32 cellular contexts compared by ENCODE assay signal in the genomic region with DNA sequence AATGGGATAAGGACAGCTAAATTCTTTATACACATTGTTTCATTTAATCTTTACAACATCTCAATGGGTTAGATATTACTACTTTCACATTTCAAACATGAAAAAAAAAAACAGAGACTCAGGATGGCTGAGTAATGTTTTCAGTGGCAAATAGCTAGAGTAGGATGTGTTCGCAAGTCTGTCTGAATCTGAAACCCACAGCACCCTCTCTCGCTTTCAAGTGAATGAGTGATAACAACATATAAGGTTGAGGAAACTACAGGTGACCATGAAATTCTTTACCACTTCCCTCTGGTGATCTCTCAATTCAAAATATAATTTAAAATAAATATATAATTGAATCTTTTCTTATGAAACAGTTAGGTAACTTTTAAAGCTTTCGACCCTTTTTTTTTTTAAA.
"Had no signal": no experiment of that assay in that cellular context is flagged by ENCODE, and none has a peak within 500 bp of the region (broad histone marks: within the 10 kb centered on the region; RNA-seq: fewer than 3 reads in every experiment).

No MANE protein-coding gene starts in this region.

- H3K36me3 ChIP-seq: adrenal gland, brain microvascular endothelial cell, breast epithelium had no signal

- H3K27ac ChIP-seq: adrenal gland, body of pancreas, brain microvascular endothelial cell, breast epithelium, VCaP had no signal

- H3K4me1 ChIP-seq: adrenal gland, body of pancreas, breast epithelium had no signal

- H3K36me3 Mint-ChIP-seq: activated CD4-positive, alpha-beta memory T cell treated with anti-CD3 and anti-CD28 coated beads for 36 hours; activated naive CD4-positive, alpha-beta T cell treated with anti-CD3 and anti-CD28 coated beads, Interleukin-2, amount 50 U/mL, for 72 hours; activated naive CD8-positive, alpha-beta T cell treated with anti-CD3 and anti-CD28 coated beads for 36 hours had no signal

- ATAC-seq: activated CD8-positive, alpha-beta T cell treated with anti-CD3 and anti-CD28 coated beads for 36 hours; activated naive CD4-positive, alpha-beta T cell treated with anti-CD3 and anti-CD28 coated beads, Interleukin-2, amount 50 U/mL, for 72 hours; activated T-cell treated with anti-CD3 and anti-CD28 coated beads, Interleukin-2, amount 50 U/mL, for 4 hours; activated T-cell treated with anti-CD3 and anti-CD28 coated beads, Interleukin-2, amount 50 U/mL, for 72 hours; activated T-helper 17 cell treated with anti-CD3 and anti-CD28 coated beads, Interleukin-2, amount 50 U/mL, for 72 hours; body of pancreas had no signal

- DNase-seq: activated B cell treated with CpG ODN at 0.5 μM for 24 hours; activated CD4-positive, alpha-beta memory T cell treated with anti-CD3 and anti-CD28 coated beads for 36 hours; activated CD4-positive, alpha-beta T cell treated with anti-CD3 and anti-CD28 coated beads for 4 hours; activated CD4-positive, alpha-beta T cell treated with anti-CD3 and anti-CD28 coated beads, Interleukin-2, amount 10 ng/mL, durations not matched to agents 24 days and 14 days; activated CD4-positive, alpha-beta T cell treated with anti-CD3 and anti-CD28 coated beads, Interleukin-2, amount 50 U/mL, for 1 hour; activated CD4-positive, alpha-beta T cell treated with anti-CD3 and anti-CD28 coated beads, Interleukin-2, amount 50 U/mL, for 4 hours; activated CD4-positive, CD25-positive, alpha-beta regulatory T cell treated with anti-CD3 and anti-CD28 coated beads, Interleukin-2, amount 50 U/mL, for 72 hours; activated CD8-positive, alpha-beta memory T cell treated with anti-CD3 and anti-CD28 coated beads, Interleukin-2, amount 50 U/mL, for 4 hours; activated CD8-positive, alpha-beta T cell treated with anti-CD3 and anti-CD28 coated beads for 36 hours; activated effector memory CD4-positive, alpha-beta T cell treated with anti-CD3 and anti-CD28 coated beads, Interleukin-2, amount 50 U/mL, for 16 hours; activated gamma-delta T cell treated with Interleukin-2 at 50 U/mL for 16 hours; activated naive CD4-positive, alpha-beta T cell; activated naive CD4-positive, alpha-beta T cell treated with anti-CD3 and anti-CD28 coated beads for 36 hours; activated naive CD4-positive, alpha-beta T cell treated with anti-CD3 and anti-CD28 coated beads, Interleukin-2, amount 50 U/mL, for 16 hours; activated naive CD8-positive, alpha-beta T cell treated with anti-CD3 and anti-CD28 coated beads for 36 hours; activated T-cell treated with anti-CD3 and anti-CD28 coated beads for 4 hours; activated T-cell treated with anti-CD3 and anti-CD28 coated beads, Interleukin-2, amount 50 U/mL, for 1 hour; activated T-cell treated with anti-CD3 and anti-CD28 coated beads, Interleukin-2, amount 50 U/mL, for 4 hours; activated T-cell treated with anti-CD3 and anti-CD28 coated beads, Interleukin-2, amount 50 U/mL, for 72 hours; adrenal gland; amniotic stem cell; aorta; body of pancreas; brain microvascular endothelial cell; central memory CD4-positive, alpha-beta T cell; T-helper 9 cell had no signal

- H3K4me3 ChIP-seq: adrenal gland, body of pancreas, breast epithelium had no signal

- H3K4me3 Mint-ChIP-seq: activated B cell treated with CpG ODN at 0.5 μM for 24 hours; activated CD4-positive, alpha-beta memory T cell treated with anti-CD3 and anti-CD28 coated beads for 36 hours; activated CD4-positive, alpha-beta T cell treated with anti-CD3 and anti-CD28 coated beads, Interleukin-2, amount 10 ng/mL, durations not matched to agents 24 days and 14 days; activated CD8-positive, alpha-beta T cell treated with anti-CD3 and anti-CD28 coated beads for 36 hours; activated naive CD4-positive, alpha-beta T cell treated with anti-CD3 and anti-CD28 coated beads for 36 hours; activated naive CD8-positive, alpha-beta T cell treated with anti-CD3 and anti-CD28 coated beads for 36 hours; activated T-cell treated with anti-CD3 and anti-CD28 coated beads, Interleukin-2, amount 50 U/mL, for 4 hours; activated T-cell treated with anti-CD3 and anti-CD28 coated beads, Interleukin-2, amount 50 U/mL, for 72 hours; activated T-helper 1 cell treated with anti-CD3 and anti-CD28 coated beads, Interleukin-12 subunit alpha, Interleukin-12 subunit beta, Interleukin-2, Interleukin-4 antibody, amounts not matched to agents 30 ng/mL and 10 ng/mL and 1 ng/mL, durations not matched to agents 14 hours and 24 hours and 36 hours; activated T-helper 17 cell treated with anti-CD3 and anti-CD28 coated beads, Interleukin-2, amount 50 U/mL, for 72 hours; T-helper 2 cell treated with Interferon-gamma antibody and Interleukin-4, amounts not matched to agents 5 μg/mL and 100 μg/mL, for 36 hours had no signal

- H3K4me1 Mint-ChIP-seq: activated B cell treated with CpG ODN at 0.5 μM for 24 hours; activated CD4-positive, alpha-beta T cell treated with anti-CD3 and anti-CD28 coated beads, Interleukin-2, amount 10 ng/mL, durations not matched to agents 24 days and 14 days; activated naive CD8-positive, alpha-beta T cell treated with anti-CD3 and anti-CD28 coated beads for 36 hours; activated T-helper 17 cell treated with anti-CD3 and anti-CD28 coated beads, Interleukin-2, amount 50 U/mL, for 72 hours had no signal

- H3K9me3 ChIP-seq: adrenal gland, body of pancreas, breast epithelium had no signal

- H3K9me3 Mint-ChIP-seq: activated B cell treated with CpG ODN at 0.5 μM for 24 hours; activated CD4-positive, alpha-beta T cell treated with anti-CD3 and anti-CD28 coated beads, Interleukin-2, amount 10 ng/mL, durations not matched to agents 24 days and 14 days; activated CD8-positive, alpha-beta T cell treated with anti-CD3 and anti-CD28 coated beads for 36 hours; activated naive CD4-positive, alpha-beta T cell treated with anti-CD3 and anti-CD28 coated beads for 36 hours; activated naive CD8-positive, alpha-beta T cell treated with anti-CD3 and anti-CD28 coated beads for 36 hours; activated T-cell treated with anti-CD3 and anti-CD28 coated beads, Interleukin-2, amount 50 U/mL, for 4 hours; activated T-cell treated with anti-CD3 and anti-CD28 coated beads, Interleukin-2, amount 50 U/mL, for 72 hours; activated T-helper 1 cell treated with anti-CD3 and anti-CD28 coated beads, Interleukin-12 subunit alpha, Interleukin-12 subunit beta, Interleukin-2, Interleukin-4 antibody, amounts not matched to agents 30 ng/mL and 10 ng/mL and 1 ng/mL, durations not matched to agents 14 hours and 24 hours and 36 hours; activated T-helper 17 cell treated with anti-CD3 and anti-CD28 coated beads, Interleukin-2, amount 50 U/mL, for 72 hours; T-helper 2 cell treated with Interferon-gamma antibody and Interleukin-4, amounts not matched to agents 5 μg/mL and 100 μg/mL, for 36 hours had no signal

- H3K27me3 ChIP-seq: body of pancreas, brain microvascular endothelial cell, breast epithelium had no signal

- H3K27ac Mint-ChIP-seq: activated B cell treated with CpG ODN at 0.5 μM for 24 hours; activated CD4-positive, alpha-beta memory T cell treated with anti-CD3 and anti-CD28 coated beads for 36 hours; activated CD4-positive, alpha-beta T cell treated with anti-CD3 and anti-CD28 coated beads, Interleukin-2, amount 10 ng/mL, durations not matched to agents 24 days and 14 days; activated CD8-positive, alpha-beta T cell treated with anti-CD3 and anti-CD28 coated beads for 36 hours; activated naive CD4-positive, alpha-beta T cell treated with anti-CD3 and anti-CD28 coated beads for 36 hours; activated naive CD4-positive, alpha-beta T cell treated with anti-CD3 and anti-CD28 coated beads, Interleukin-2, amount 50 U/mL, for 72 hours; activated naive CD8-positive, alpha-beta T cell treated with anti-CD3 and anti-CD28 coated beads for 36 hours; activated T-cell treated with anti-CD3 and anti-CD28 coated beads, Interleukin-2, amount 50 U/mL, for 72 hours; activated T-helper 1 cell treated with anti-CD3 and anti-CD28 coated beads, Interleukin-12 subunit alpha, Interleukin-12 subunit beta, Interleukin-2, Interleukin-4 antibody, amounts not matched to agents 30 ng/mL and 10 ng/mL and 1 ng/mL, durations not matched to agents 14 hours and 24 hours and 36 hours; activated T-helper 17 cell treated with anti-CD3 and anti-CD28 coated beads, Interleukin-2, amount 50 U/mL, for 72 hours; T-helper 2 cell treated with Interferon-gamma antibody and Interleukin-4, amounts not matched to agents 5 μg/mL and 100 μg/mL, for 36 hours had no signal

- H3K27me3 Mint-ChIP-seq: activated B cell treated with CpG ODN at 0.5 μM for 24 hours; activated CD4-positive, alpha-beta memory T cell treated with anti-CD3 and anti-CD28 coated beads for 36 hours; activated CD4-positive, alpha-beta T cell treated with anti-CD3 and anti-CD28 coated beads, Interleukin-2, amount 10 ng/mL, durations not matched to agents 24 days and 14 days; activated CD8-positive, alpha-beta T cell treated with anti-CD3 and anti-CD28 coated beads for 36 hours; activated naive CD8-positive, alpha-beta T cell treated with anti-CD3 and anti-CD28 coated beads for 36 hours; activated T-helper 17 cell treated with anti-CD3 and anti-CD28 coated beads, Interleukin-2, amount 50 U/mL, for 72 hours had no signal
